Comparison of ENCODE assay signal across 24 cellular contexts in genomic region chr20:36839150-36839549, GRCh38. TPM values are rescaled to one million over a fixed set of nuclear protein-coding genes. Genes with fewer than 3 reads are reported as not detected.
DNase-seq lines count a peak whose midpoint lies in the region; ATAC-seq, FAIRE-seq and TF ChIP-seq lines count a peak whose summit lies in the region.
"Had no signal": no experiment of that assay in that cellular context is flagged by ENCODE, and none has a peak within 500 bp of the region (broad histone marks: within the 10 kb centered on the region; RNA-seq: fewer than 3 reads in every experiment).

No MANE protein-coding gene starts in this region.

- intact Hi-C loops in CD14-positive monocyte (cut with micrococcal nuclease) = no loop called here

- H3K36me3 ChIP-seq in ectodermal cell (ENCODE audit: control insufficient read depth, insufficient read depth, low read length) (peaks cover 3% of the 10 kb centered on the region), osteoblast (ENCODE audit: insufficient read depth, low read length) (peaks cover 16% of the 10 kb centered on the region)

- H3K27me3 ChIP-seq in ectodermal cell (ENCODE audit: control insufficient read depth, insufficient read depth, low read length, poor library complexity, severe bottlenecking) = no peaks in the 10 kb centered on the region
- no peaks in the 10 kb centered on the region for H3K27me3 ChIP-seq in osteoblast (ENCODE audit: insufficient read depth, low read length)
- H3K27me3 ChIP-seq: BE2C had no signal

- peaks cover 0 to 4% (median 0%) of the 10 kb centered on the region in 3 donors for H3K27me3 Mint-ChIP-seq in CD14-positive monocyte (ENCODE audit: low read depth in 3 of 3)
- H3K27me3 Mint-ChIP-seq: CD8-positive, alpha-beta memory T cell had no signal

- DNase-seq in CD14-positive monocyte (ENCODE audit: low spot score) (no peak), HTR-8/SVneo (ENCODE audit: insufficient read length, low spot score) (no peak), osteoblast (ENCODE audit: insufficient read length, low spot score, missing footprints) (peak; percentile 4), islet precursor cell (no peak), nucleus accumbens (lab: John Stamatoyannopoulos, UW) (no peak), NCI-H345 (lab: John Stamatoyannopoulos, UW) (no peak)
- DNase-seq: BE2C; CD8-positive, alpha-beta memory T cell; DMS79 treated with DMSO at 0.1 percent for 48 hours; GM23248; KG1; NCI-H1048; NCI-H1436 treated with DMSO at 0.1 percent for 48 hours; NCI-H2029 treated with DMSO at 0.1 percent for 48 hours; NCI-H2171 treated with DMSO at 0.1 percent for 48 hours; NCI-H748 treated with DMSO at 0.1 percent for 48 hours; PC-9 had no signal

- no peak for ATAC-seq in GM18870 (IDR thresholded peaks at IDR 0.05; ENCODE audit: unreplicated experiment)
- ATAC-seq: Right ventricle myocardium inferior had no signal

- H3K4me1 ChIP-seq in ectodermal cell (ENCODE audit: control insufficient read depth, insufficient read depth, low read length) (peaks cover 6% of the 10 kb centered on the region), osteoblast (ENCODE audit: insufficient read depth, low read length) (peaks cover 16% of the 10 kb centered on the region)

- H3K4me3 Mint-ChIP-seq in CD14-positive monocyte = no peak overlapping the region

- no peaks in the 10 kb centered on the region for H3K9me3 Mint-ChIP-seq in CD14-positive monocyte
- H3K9me3 Mint-ChIP-seq: CD8-positive, alpha-beta memory T cell had no signal

- peaks cover 56% of the 10 kb centered on the region for H3K79me2 ChIP-seq in osteoblast (ENCODE audit: insufficient read depth, low read length)

- H3K27ac ChIP-seq in ectodermal cell (ENCODE audit: insufficient read depth, low read depth, low read length, poor library complexity, severe bottlenecking) = peak overlapping the region; percentile 26
- no peak overlapping the region for H3K27ac ChIP-seq in osteoblast (ENCODE audit: low read depth, low read length)
- H3K27ac ChIP-seq: GM23248, HL-60, PC-9, SK-N-MC had no signal

- 94 to 95% methylated on average over 23 of the region's 23 CpGs for WGBS in ectodermal cell, 2 experiments

- no peak overlapping the region for H3K4me3 ChIP-seq in ectodermal cell (ENCODE audit: insufficient read depth, low read depth, low read length)
- H3K4me3 ChIP-seq in osteoblast (ENCODE audit: insufficient read depth, low read length) = no peak overlapping the region
- H3K4me3 ChIP-seq: GM23248, PC-9, SK-N-MC had no signal

- TF ChIP-seq CTCF in CD14-positive monocyte (IDR thresholded peaks at IDR 0.05) (no peak), osteoblast (IDR thresholded peaks at IDR 0.05; ENCODE audit: extremely low read depth, low read depth, low read length) (no peak)

- H2AFZ ChIP-seq in osteoblast (ENCODE audit: low read length) = no peak overlapping the region
- H2AFZ ChIP-seq: GM23248, PC-9 had no signal

- H3K9me3 ChIP-seq in ectodermal cell (ENCODE audit: control insufficient read depth, low read length) = no peaks in the 10 kb centered on the region
- no peaks in the 10 kb centered on the region for H3K9me3 ChIP-seq in osteoblast (ENCODE audit: low read depth, low read length)
- H3K9me3 ChIP-seq: BE2C had no signal

- FAIRE-seq in HTR-8/SVneo (lab: Jason Lieb, UNC) = peak; percentile 20

- H3K4me1 Mint-ChIP-seq in CD14-positive monocyte = peaks cover 46% of the 10 kb centered on the region

- H3K4me2 ChIP-seq in osteoblast (ENCODE audit: insufficient read depth, low read length) = no peak overlapping the region
- H3K4me2 ChIP-seq: PC-9 had no signal

- peaks cover 9 to 18% of the 10 kb centered on the region in 2 donors for H3K36me3 Mint-ChIP-seq in CD14-positive monocyte
- H3K36me3 Mint-ChIP-seq: CD8-positive, alpha-beta memory T cell had no signal

- no peaks in the 10 kb centered on the region for H4K20me1 ChIP-seq in osteoblast (ENCODE audit: insufficient read depth, low read length)

- peak overlapping the region in 4 of 7 donors; percentile 15 to 81 (median 58) for H3K27ac Mint-ChIP-seq in CD14-positive monocyte

RNA-seq across cellular contexts. Expression of gene TLDC2, which starts 36.8 kb away (rescaled TPM):
- not detected for polyA plus RNA-seq in CD14-positive monocyte
- polyA plus RNA-seq in ectodermal cell (2013, experiment 1 of 4) = 2.5 TPM
- 3.2 TPM for polyA plus RNA-seq in ectodermal cell (2013, experiment 2 of 4)
- polyA plus RNA-seq in ectodermal cell (2013, experiment 3 of 4) = 2.7 TPM
- 2.8 TPM for polyA plus RNA-seq in ectodermal cell (2013, experiment 4 of 4)
- not detected in 2 replicates for total RNA-seq in osteoblast
- total RNA-seq: CD8-positive, alpha-beta memory T cell; M059J; NCI-H460; PC-9; Right ventricle myocardium inferior had no signal
